Comparison of ENCODE assay signal across 26 cellular contexts in the genomic region with DNA sequence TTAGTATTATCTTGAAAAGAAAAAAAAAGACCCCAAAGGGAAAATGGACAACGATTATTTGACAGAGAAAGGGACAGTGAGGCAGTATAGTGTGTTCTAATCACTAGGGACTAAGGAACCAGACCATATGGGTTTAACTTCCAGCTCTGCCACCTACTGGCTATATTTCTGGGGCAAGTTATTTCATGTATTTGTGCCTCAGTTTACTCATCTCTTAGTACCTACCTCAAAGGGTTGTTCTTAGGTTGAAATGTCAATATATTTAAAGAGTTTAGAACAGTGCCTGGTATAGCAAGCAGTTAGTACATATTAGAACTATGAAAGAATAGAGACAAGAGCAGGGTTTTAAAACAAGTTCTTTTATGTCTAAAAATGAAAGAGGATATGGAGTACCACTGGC. TPM values are rescaled to one million over a fixed set of nuclear protein-coding genes. Genes with fewer than 3 reads are reported as not detected.
A peak's percentile ranks its signal among the peaks of the same experiment; 100 is the strongest.
DNase-seq lines count a peak whose midpoint lies in the region; ATAC-seq, FAIRE-seq and TF ChIP-seq lines count a peak whose summit lies in the region.
"Had no signal": no experiment of that assay in that cellular context is flagged by ENCODE, and none has a peak within 500 bp of the region (broad histone marks: within the 10 kb centered on the region; RNA-seq: fewer than 3 reads in every experiment).

No MANE protein-coding gene starts in this region.

- DNase-seq in GM06990 (ENCODE audit: extremely low read depth, insufficient read length) (no peak), MM.1S (no peak), K562 (ENCODE audit: extremely low read depth in 1 of 4, low spot score in 3 of 4) (no peak), progenitor cell of endocrine pancreas (ENCODE audit: low spot score, unreplicated experiment) (no peak), retina (no peak), upper lobe of left lung (no peak)
- DNase-seq: activated CD4-positive, alpha-beta T cell treated with anti-CD3 and anti-CD28 coated beads for 4 hours; activated CD8-positive, alpha-beta memory T cell treated with anti-CD3 and anti-CD28 coated beads for 24 hours; activated naive CD4-positive, alpha-beta T cell treated with anti-CD3 and anti-CD28 coated beads for 36 hours; activated T-cell treated with anti-CD3 and anti-CD28 coated beads, Interleukin-2, amount 50 U/mL, for 48 hours; amniotic stem cell; caudate nucleus; CD8-positive, alpha-beta T cell; DMS153; GDM1; NCI-H1092; NCI-H1930; NCI-H345; NCI-H774; SIG-M5; T-helper 1 cell had no signal

- intact Hi-C loops in K562 (cut with micrococcal nuclease), result loop anchor here (5.0 kb wide), 1 partner anchor 115 kb away; no protein-coding TSS in a partner anchor

- H3K4me1 ChIP-seq in MM.1S (ENCODE audit: low read length) (peaks cover 43% of the 10 kb centered on the region), K562 (replicated peaks in 1 of 2; ENCODE audit: control insufficient read depth in 2 of 2, insufficient read depth in 2 of 2, low read length in 2 of 2) (no peaks in the 10 kb centered on the region), upper lobe of left lung (no peaks in the 10 kb centered on the region)
- H3K4me1 ChIP-seq: HAP-1, tibial nerve had no signal

- CTCF ChIA-PET in K562 (lab: Yijun Ruan, JAX; ENCODE audit: low intra/inter-chr PET ratio), result no interaction called here

- TF ChIP-seq EP300 in K562 (IDR thresholded peaks at IDR 0.05; ENCODE audit: low read length) (no peak), upper lobe of left lung (IDR thresholded peaks at IDR 0.05) (no peak)

- H3K36me3 ChIP-seq in GM06990 (ENCODE audit: control insufficient read depth, insufficient read depth, low read length) (no peaks in the 10 kb centered on the region), MM.1S (replicated peaks; ENCODE audit: insufficient read depth, low read length) (peaks cover 63% of the 10 kb centered on the region), K562 (ENCODE audit: control insufficient read depth, insufficient read depth, low read length) (peaks cover 46% of the 10 kb centered on the region), upper lobe of left lung (peaks cover 0 to 65% (median 8%) of the 10 kb centered on the region in 4 donors)

- H3K9me3 Mint-ChIP-seq in progenitor cell of endocrine pancreas (ENCODE audit: low read depth), result no peaks in the 10 kb centered on the region
- H3K9me3 Mint-ChIP-seq: activated naive CD4-positive, alpha-beta T cell treated with anti-CD3 and anti-CD28 coated beads for 36 hours; CD8-positive, alpha-beta T cell had no signal

- TF ChIP-seq POLR2A in K562 (conservative IDR thresholded peaks at IDR 0.05) (no peak), upper lobe of left lung (IDR thresholded peaks at IDR 0.05) (no peak)

- peaks cover 14% of the 10 kb centered on the region for H3K36me3 Mint-ChIP-seq in progenitor cell of endocrine pancreas (ENCODE audit: insufficient read depth)

- no peak overlapping the region for H3K9ac ChIP-seq in MM.1S (ENCODE audit: low read length)
- no peak overlapping the region for H3K9ac ChIP-seq in K562 (ENCODE audit: insufficient read depth in 1 of 2, low read depth in 2 of 2, low read length in 2 of 2)

- no peak overlapping the region for H3K4me3 Mint-ChIP-seq in progenitor cell of endocrine pancreas (ENCODE audit: low read depth)
- H3K4me3 Mint-ChIP-seq: activated naive CD4-positive, alpha-beta T cell treated with anti-CD3 and anti-CD28 coated beads for 36 hours; CD8-positive, alpha-beta T cell had no signal

- H4K20me1 ChIP-seq in MM.1S (ENCODE audit: insufficient read depth, low read length) (peaks cover 71% of the 10 kb centered on the region), K562 (replicated peaks; ENCODE audit: control insufficient read depth, insufficient read depth, low read length) (no peaks in the 10 kb centered on the region)

- POLR2A ChIA-PET in K562 (lab: Yijun Ruan, JAX), result no interaction called here

- TF ChIP-seq RAD21 in K562 (CRISPR knock-in tag; conservative IDR thresholded peaks at IDR 0.05 in 1 of 2, IDR thresholded peaks at IDR 0.05 in 1 of 2), result peak in 1 of 2 experiments; percentile 16; a peak in 1 of 4 replicates

- 43% methylated on average over 1 of the region's 1 CpG for WGBS in K562 (ENCODE audit: insufficient coverage, low coverage, missing lambda C conversion rate)
- WGBS in upper lobe of left lung, 2 donors, result 88 to 98% methylated on average over 1 of the region's 1 CpG

- no peaks in the 10 kb centered on the region for H3K27me3 ChIP-seq in GM06990 (replicated peaks; ENCODE audit: control insufficient read depth, insufficient read depth, low read length)
- H3K27me3 ChIP-seq in MM.1S (replicated peaks; ENCODE audit: insufficient read depth, low read length), result no peaks in the 10 kb centered on the region
- no peaks in the 10 kb centered on the region for H3K27me3 ChIP-seq in K562 (ENCODE audit: control insufficient read depth in 2 of 2, insufficient read depth in 2 of 2, low read length in 2 of 2)
- H3K27me3 ChIP-seq in upper lobe of left lung, result no peaks in the 10 kb centered on the region
- H3K27me3 ChIP-seq: tibial nerve had no signal

- no TSS peak for BruUV-seq in K562 (replicated peaks; lab: Mats Ljungman, UMichigan)

- no peaks in the 10 kb centered on the region for H3K9me1 ChIP-seq in K562 (ENCODE audit: control insufficient read depth, insufficient read depth, low read length)

- peak overlapping the region; percentile 41 for H3K27ac Mint-ChIP-seq in progenitor cell of endocrine pancreas
- H3K27ac Mint-ChIP-seq: activated naive CD4-positive, alpha-beta T cell treated with anti-CD3 and anti-CD28 coated beads for 36 hours; CD8-positive, alpha-beta T cell had no signal

- H3K9me3 ChIP-seq in MM.1S (replicated peaks; ENCODE audit: insufficient read depth, low read length) (no peaks in the 10 kb centered on the region), K562 (replicated peaks; ENCODE audit: control insufficient read depth, insufficient read depth, low read depth, low read length) (no peaks in the 10 kb centered on the region), upper lobe of left lung (no peaks in the 10 kb centered on the region)
- H3K9me3 ChIP-seq: HAP-1, tibial nerve had no signal

- H2AFZ ChIP-seq in MM.1S (ENCODE audit: low read length) (no peak overlapping the region), K562 (ENCODE audit: low read depth, low read length) (no peak overlapping the region)

- no peak for FAIRE-seq in K562 (lab: Jason Lieb, UNC)
- FAIRE-seq: TTC549 had no signal

- in situ Hi-C loops in K562 (cut with MboI), result no loop called here

- H3K4me2 ChIP-seq in MM.1S (ENCODE audit: low read depth, low read length), result no peak overlapping the region
- H3K4me2 ChIP-seq in K562 (ENCODE audit: insufficient read depth, low read length), result no peak overlapping the region

- H3K4me3 ChIP-seq in GM06990 (replicated peaks; ENCODE audit: low read depth, low read length) (no peak overlapping the region), MM.1S (ENCODE audit: low read length) (no peak overlapping the region), K562 (no peak overlapping the region), upper lobe of left lung (no peak overlapping the region)
- H3K4me3 ChIP-seq: HAP-1, lung, tibial nerve had no signal

- peaks cover 100% of the 10 kb centered on the region for H3K79me2 ChIP-seq in MM.1S (ENCODE audit: low read length)
- H3K79me2 ChIP-seq in K562 (ENCODE audit: control insufficient read depth, insufficient read depth, low read length), result no peaks in the 10 kb centered on the region

- H3K27ac ChIP-seq in MM.1S (ENCODE audit: low read length) (no peak overlapping the region), K562 (ENCODE audit: extremely low read depth, low read depth, low read length) (no peak overlapping the region), upper lobe of left lung (no peak overlapping the region)
- H3K27ac ChIP-seq: tibial nerve had no signal

- H3K27me3 Mint-ChIP-seq in progenitor cell of endocrine pancreas, result no peaks in the 10 kb centered on the region

- H3K9me2 ChIP-seq in MM.1S (replicated peaks; ENCODE audit: insufficient read depth, low read length), result no peaks in the 10 kb centered on the region

- no peak for ATAC-seq in K562
- no peak for ATAC-seq in activated CD4-positive, CD25-positive, alpha-beta regulatory T cell treated with anti-CD3 and anti-CD28 coated beads, Interleukin-2, amount 50 U/mL, for 24 hours
- ATAC-seq in upper lobe of left lung (ENCODE audit: low FRiP score in 2 of 2), result no peak
- ATAC-seq: CD8-positive, alpha-beta T cell had no signal

- TF ChIP-seq CTCF in GM06990 (IDR thresholded peaks at IDR 0.05; ENCODE audit: insufficient read depth, low read length, poor library complexity, severe bottlenecking) (peak; percentile 37), MM.1S (IDR thresholded peaks at IDR 0.05; ENCODE audit: low read length) (peak; percentile 38), K562 (IDR thresholded peaks at IDR 0.05 in 2 of 3, conservative IDR thresholded peaks at IDR 0.05 in 1 of 3; ENCODE audit: insufficient read depth in 2 of 3, low read depth in 1 of 3, low read length in 3 of 3) (peak in 2 of 3 experiments; percentile 17 to 26; a peak in 1 of 6 replicates), progenitor cell of endocrine pancreas (IDR thresholded peaks at IDR 0.05; ENCODE audit: unreplicated experiment) (no peak), upper lobe of left lung (IDR thresholded peaks at IDR 0.05) (no peak)

- H3F3A ChIP-seq in MM.1S (ENCODE audit: insufficient read depth, low read length), result peaks cover 77% of the 10 kb centered on the region

- H3K4me1 Mint-ChIP-seq in progenitor cell of endocrine pancreas (ENCODE audit: low read depth), result no peaks in the 10 kb centered on the region

RNA-seq across cellular contexts. Expression of a gene that starts 42.7 kb away (rescaled TPM):
- 20.4 and 71.3 TPM in 2 replicates for total RNA-seq in K562 (2011; cell fraction: chromatin; rRNA removed; ENCODE audit: low replicate concordance)
- 13.6 and 13.8 TPM in 2 replicates for total RNA-seq in K562 (2011; cell fraction: nucleolus; rRNA removed)
- total RNA-seq in K562 (2011; cell fraction: nucleoplasm; rRNA removed), result 23.4 and 43.7 TPM in 2 replicates
- 14.1 and 14.2 TPM in 2 replicates for total RNA-seq in K562 (2014; rRNA removed)
- 24.3 and 24.5 TPM in 2 replicates for total RNA-seq in K562 (2014; rRNA removed; fragmentation: Illumina TruSeq; extraction: Trizol)
- 19.9 and 22.7 TPM in 2 replicates for total RNA-seq in K562 (2015; rRNA removed; fragmentation: Illumina TruSeq; extraction: Trizol)
- 17.7 and 20.7 TPM in 2 replicates for total RNA-seq in K562 (2021)
- 19.7 and 26.7 TPM in 2 replicates for polyA plus RNA-seq in K562 (2011; rRNA removed)
- polyA plus RNA-seq in K562 (2011; cell fraction: cytosol; rRNA removed), result 7.1 and 12.9 TPM in 2 replicates
- polyA plus RNA-seq in K562 (2011; cell fraction: nucleus; rRNA removed), result 15.5 and 17.0 TPM in 2 replicates
- 11.4 and 11.5 TPM in 2 replicates for polyA plus RNA-seq in K562 (2012)
- polyA plus RNA-seq in K562 (2014; fragmentation: Illumina TruSeq; extraction: Trizol), result 16.7 and 17.0 TPM in 2 replicates
- 1 to 10 TPM; 4.7 to 9.2 TPM for polyA plus RNA-seq in K562 (2014; fragmentation: Nextera tagmentation; extraction: Ambion mirVana)
- polyA plus RNA-seq in K562 (2014; rRNA removed), result 12.1 and 12.3 TPM in 2 replicates
- 49.3 and 56.9 TPM in 2 replicates for polyA minus RNA-seq in K562 (2011; rRNA and poly(A)+ RNA removed)
- 20.1 and 20.9 TPM in 2 replicates for polyA minus RNA-seq in K562 (2011; cell fraction: cytosol; rRNA and poly(A)+ RNA removed)
- 22.1 and 28.9 TPM in 2 replicates for polyA minus RNA-seq in K562 (2011; cell fraction: nucleus; rRNA and poly(A)+ RNA removed)
- 56.6 and 56.7 TPM in 2 replicates for total RNA-seq in progenitor cell of endocrine pancreas
- total RNA-seq in upper lobe of left lung, result 10 to 100 TPM; 25.5 to 57.6 (median 39.5) TPM

RNA-seq across cellular contexts. Expression of a gene that starts 50.5 kb away (rescaled TPM):
- 30.1 and 66.7 TPM in 2 replicates for total RNA-seq in K562 (2011; cell fraction: chromatin; rRNA removed; ENCODE audit: low replicate concordance)
- total RNA-seq in K562 (2011; cell fraction: nucleolus; rRNA removed), result 13.5 and 14.5 TPM in 2 replicates
- total RNA-seq in K562 (2011; cell fraction: nucleoplasm; rRNA removed), result 26.2 and 32.9 TPM in 2 replicates
- total RNA-seq in K562 (2014; rRNA removed), result 12.9 and 14.9 TPM in 2 replicates
- 29.3 and 31.5 TPM in 2 replicates for total RNA-seq in K562 (2014; rRNA removed; fragmentation: Illumina TruSeq; extraction: Trizol)
- total RNA-seq in K562 (2015; rRNA removed; fragmentation: Illumina TruSeq; extraction: Trizol), result 23.4 and 23.9 TPM in 2 replicates
- total RNA-seq in K562 (2021), result 20.7 and 23.4 TPM in 2 replicates
- polyA plus RNA-seq in K562 (2011; rRNA removed), result 31.9 and 41.6 TPM in 2 replicates
- polyA plus RNA-seq in K562 (2011; cell fraction: cytosol; rRNA removed), result 9.5 and 21.3 TPM in 2 replicates
- 58.5 and 62.5 TPM in 2 replicates for polyA plus RNA-seq in K562 (2011; cell fraction: nucleus; rRNA removed)
- polyA plus RNA-seq in K562 (2012), result 11.7 and 12.4 TPM in 2 replicates
- 20.6 and 22.1 TPM in 2 replicates for polyA plus RNA-seq in K562 (2014; fragmentation: Illumina TruSeq; extraction: Trizol)
- 10 to 100 TPM; 18.9 to 25.0 TPM for polyA plus RNA-seq in K562 (2014; fragmentation: Nextera tagmentation; extraction: Ambion mirVana)
- polyA plus RNA-seq in K562 (2014; rRNA removed), result 30.1 and 34.3 TPM in 2 replicates
- polyA minus RNA-seq in K562 (2011; rRNA and poly(A)+ RNA removed), result 22.2 and 24.5 TPM in 2 replicates
- polyA minus RNA-seq in K562 (2011; cell fraction: cytosol; rRNA and poly(A)+ RNA removed), result 7.1 and 12.5 TPM in 2 replicates
- polyA minus RNA-seq in K562 (2011; cell fraction: nucleus; rRNA and poly(A)+ RNA removed), result 16.6 and 21.5 TPM in 2 replicates
- total RNA-seq in progenitor cell of endocrine pancreas, result 27.6 and 36.2 TPM in 2 replicates
- total RNA-seq in upper lobe of left lung, result 10 to 100 TPM in 5 of 6 donors, 1 to 10 TPM in 1; 7.4 to 30.4 (median 15.7) TPM

RNA-seq across cellular contexts. Expression of a gene that starts 50.5 kb away (rescaled TPM):
- 13.4 and 61.1 TPM in 2 replicates for total RNA-seq in K562 (2011; cell fraction: chromatin; rRNA removed; ENCODE audit: low replicate concordance)
- total RNA-seq in K562 (2011; cell fraction: nucleolus; rRNA removed), result 8.3 and 12.1 TPM in 2 replicates
- total RNA-seq in K562 (2011; cell fraction: nucleoplasm; rRNA removed), result 13.3 and 14.9 TPM in 2 replicates
- total RNA-seq in K562 (2014; rRNA removed) (63.5 and 77.1 TPM in 2 replicates), K562 (2014; rRNA removed; fragmentation: Illumina TruSeq; extraction: Trizol) (160 and 192 TPM in 2 replicates), K562 (2015; rRNA removed; fragmentation: Illumina TruSeq; extraction: Trizol) (111 and 118 TPM in 2 replicates), K562 (2021) (84.9 and 91.4 TPM in 2 replicates), progenitor cell of endocrine pancreas (48.4 and 49.0 TPM in 2 replicates), upper lobe of left lung (10 to 100 TPM; 13.5 to 58.7 (median 42.5) TPM)
- polyA plus RNA-seq in K562 (2011; rRNA removed) (30.2 and 49.7 TPM in 2 replicates), K562 (2014; fragmentation: Illumina TruSeq; extraction: Trizol) (74.8 and 82.8 TPM in 2 replicates), K562 (2014; fragmentation: Nextera tagmentation; extraction: Ambion mirVana) (100 to 1,000 TPM in 1 of 2 experiments, 10 to 100 TPM in 1; 56.5 to 102 TPM), K562 (2014; rRNA removed) (63.3 and 68.1 TPM in 2 replicates)
- 4.9 and 10.4 TPM in 2 replicates for polyA plus RNA-seq in K562 (2011; cell fraction: cytosol; rRNA removed)
- polyA plus RNA-seq in K562 (2011; cell fraction: nucleus; rRNA removed), result 11.9 and 15.1 TPM in 2 replicates
- 34.5 and 67.0 TPM in 2 replicates for polyA plus RNA-seq in K562 (2012)
- 84.8 and 89.3 TPM in 2 replicates for polyA minus RNA-seq in K562 (2011; rRNA and poly(A)+ RNA removed)
- polyA minus RNA-seq in K562 (2011; cell fraction: cytosol; rRNA and poly(A)+ RNA removed), result 21.9 and 29.8 TPM in 2 replicates
- 25.4 and 50.1 TPM in 2 replicates for polyA minus RNA-seq in K562 (2011; cell fraction: nucleus; rRNA and poly(A)+ RNA removed)

Comparison
In these comparisons a context has a peak if more than half of its experiments do, and no peak if none do; other contexts are left out.
1. CTCF ChIP-seq: peak in GM06990 (single experiment), MM.1S (single experiment) and K562 (2 of 3); none in progenitor cell of endocrine pancreas (single experiment) and upper lobe of left lung (0 of 6).